In the genomic region with DNA sequence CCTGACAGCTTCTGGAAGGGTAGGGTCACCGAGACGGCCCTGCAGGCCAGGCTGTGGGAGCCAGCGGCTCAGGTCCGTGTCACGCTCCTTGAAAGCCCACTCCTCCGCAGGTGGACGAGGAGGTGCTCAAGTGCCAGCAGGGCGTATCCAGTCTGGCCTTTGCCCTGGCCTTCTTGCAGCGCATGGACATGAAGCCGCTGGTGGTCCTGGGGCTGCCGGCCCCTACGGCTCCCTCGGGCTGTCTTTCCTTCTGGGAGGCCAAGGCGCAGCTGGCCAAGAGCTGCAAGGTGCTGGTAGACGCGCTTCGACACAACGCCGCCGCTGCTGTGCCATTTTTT, we compare ENCODE assay signal across 1 cellular context.
TF ChIP-seq lines count a peak whose summit lies in the region.

No MANE protein-coding gene starts in this region.

TF ChIP-seq in endothelial cell of umbilical vein, 7 proteins besides CTCF, POLR2A, EP300 and RAD21:
- no peak for TF ChIP-seq JUN (IDR thresholded peaks at IDR 0.05; ENCODE audit: borderline replicate concordance, insufficient read depth, insufficient read length, low read depth)
- TF ChIP-seq FOS (IDR thresholded peaks at IDR 0.05; ENCODE audit: borderline replicate concordance, insufficient read depth, low read length), result no peak
- no peak for TF ChIP-seq POLR2AphosphoS5 (IDR thresholded peaks at IDR 0.05; ENCODE audit: insufficient read depth, low read depth, low read length)
- no peak for TF ChIP-seq EZH2 (IDR thresholded peaks at IDR 0.05; ENCODE audit: borderline replicate concordance, low read depth, low read length, severe bottlenecking)
- TF ChIP-seq MYC (IDR thresholded peaks at IDR 0.05; ENCODE audit: low read depth, low read length), result no peak
- TF ChIP-seq GATA2 (IDR thresholded peaks at IDR 0.05; ENCODE audit: insufficient read depth, insufficient read length, low read depth, low read length), result no peak
- TF ChIP-seq, protein P1, sequence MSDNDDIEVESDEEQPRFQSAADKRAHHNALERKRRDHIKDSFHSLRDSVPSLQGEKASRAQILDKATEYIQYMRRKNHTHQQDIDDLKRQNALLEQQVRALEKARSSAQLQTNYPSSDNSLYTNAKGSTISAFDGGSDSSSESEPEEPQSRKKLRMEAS (IDR thresholded peaks at IDR 0.05; ENCODE audit: insufficient read depth, insufficient read length), result no peak
